10 cellular contexts compared by ENCODE assay signal in genomic region chr12:30794591-30795409, GRCh38. TPM values are rescaled to one million over a fixed set of nuclear protein-coding genes. Genes with fewer than 3 reads are reported as not detected.
DNase-seq lines count a peak whose midpoint lies in the region; ATAC-seq, FAIRE-seq and TF ChIP-seq lines count a peak whose summit lies in the region.
"Had no signal": no experiment of that assay in that cellular context is flagged by ENCODE, and none has a peak within 500 bp of the region (broad histone marks: within the 10 kb centered on the region; RNA-seq: fewer than 3 reads in every experiment).

No MANE protein-coding gene starts in this region.

- BruUV-seq in endothelial cell of umbilical vein (replicated peaks; lab: Mats Ljungman, UMichigan) = no TSS peak

- CTCF ChIA-PET in SK-N-SH (lab: Yijun Ruan, JAX) = interaction anchor here (0.6 kb wide), 1 partner anchor 13 kb away, joined by 3 read pairs; no protein-coding TSS in a partner anchor
- CTCF ChIA-PET in endothelial cell of umbilical vein (lab: Charles Lee) = interaction anchor here (1.5 to 3.3 kb wide), 4 partner anchors 23 to 337 kb away, joined by 3 to 55 read pairs (median 6); partner anchors contain the start of genes CAPRIN2 and IPO8

- no peaks in the 10 kb centered on the region for H3K9me1 ChIP-seq in endothelial cell of umbilical vein (replicated peaks; ENCODE audit: control insufficient read depth, extremely low read depth, insufficient read depth, low read length)

- TF ChIP-seq CTCF in SK-N-SH (IDR thresholded peaks at IDR 0.05) = no peak
- TF ChIP-seq CTCF in endothelial cell of umbilical vein (IDR thresholded peaks at IDR 0.05; ENCODE audit: extremely low read depth in 1 of 2, insufficient read depth in 1 of 2, low read depth in 1 of 2, low read length in 2 of 2) = no peak
- no peak for TF ChIP-seq CTCF in nephron (IDR thresholded peaks at IDR 0.05; ENCODE audit: unreplicated experiment in 3 of 3)
- no peak for TF ChIP-seq CTCF in transverse colon (IDR thresholded peaks at IDR 0.05)

- peak; percentile 63 for TF ChIP-seq POLR2A in endothelial cell of umbilical vein (IDR thresholded peaks at IDR 0.05; ENCODE audit: low read depth, low read length)
- TF ChIP-seq POLR2A in transverse colon (IDR thresholded peaks at IDR 0.05) = no peak

- H3K27ac ChIP-seq in SK-N-SH (ENCODE audit: low read depth in 2 of 2, low read length in 1 of 2) = peak overlapping the region; percentile 56 to 98; a peak in 3 of 4 replicates
- H3K27ac ChIP-seq in endothelial cell of umbilical vein (ENCODE audit: insufficient read depth, low read depth, low read length) = peak overlapping the region; percentile 97
- H3K27ac ChIP-seq in transverse colon = no peak overlapping the region
- H3K27ac ChIP-seq: BLaER1 had no signal

- H3K27me3 ChIP-seq in SK-N-SH (ENCODE audit: insufficient read depth) (no peaks in the 10 kb centered on the region), endothelial cell of umbilical vein (ENCODE audit: control insufficient read depth in 2 of 2, insufficient read depth in 2 of 2, low read length in 2 of 2) (no peaks in the 10 kb centered on the region), transverse colon (peaks cover 44% of the 10 kb centered on the region)

- peak overlapping the region; percentile 94 for H3K9ac ChIP-seq in SK-N-SH
- peak overlapping the region; percentile 79 for H3K9ac ChIP-seq in endothelial cell of umbilical vein (replicated peaks; ENCODE audit: extremely low read depth, insufficient read depth, low read length)
- H3K9ac ChIP-seq: BLaER1 had no signal

- peaks cover 0 to 13% of the 10 kb centered on the region in 2 experiments for H3K36me3 ChIP-seq in SK-N-SH (replicated peaks in 1 of 2; ENCODE audit: control insufficient read depth in 1 of 2, insufficient read depth in 2 of 2, low read length in 1 of 2)
- H3K36me3 ChIP-seq in endothelial cell of umbilical vein (ENCODE audit: control insufficient read depth in 2 of 2, extremely low read depth in 1 of 2, insufficient read depth in 2 of 2, low read length in 2 of 2) = no peaks in the 10 kb centered on the region
- no peaks in the 10 kb centered on the region for H3K36me3 ChIP-seq in transverse colon
- H3K36me3 ChIP-seq: BLaER1 had no signal

- H3K9me2 ChIP-seq in SK-N-SH = no peaks in the 10 kb centered on the region

- no peak for DNase-seq in activated CD4-positive, CD25-positive, alpha-beta regulatory T cell treated with anti-CD3 and anti-CD28 coated beads, Interleukin-2, amount 50 U/mL, for 72 hours
- DNase-seq in SK-N-SH (no peak), endothelial cell of umbilical vein (ENCODE audit: low read depth, low spot score) (peak; percentile 93), transverse colon (no peak)
- no peak for DNase-seq in activated effector memory CD4-positive, alpha-beta T cell treated with Interleukin-2 at 50 U/mL for 16 hours
- DNase-seq: activated B cell treated with CpG ODN at 0.5 μM for 24 hours had no signal

- H3K9me3 ChIP-seq in SK-N-SH (no peaks in the 10 kb centered on the region), endothelial cell of umbilical vein (replicated peaks; ENCODE audit: control insufficient read depth, insufficient read depth, low read length) (no peaks in the 10 kb centered on the region), transverse colon (no peaks in the 10 kb centered on the region)

- peaks cover 11% of the 10 kb centered on the region for H3K4me1 Mint-ChIP-seq in nephron

- H3K9me3 Mint-ChIP-seq in nephron = no peaks in the 10 kb centered on the region
- H3K9me3 Mint-ChIP-seq: activated B cell treated with CpG ODN at 0.5 μM for 24 hours had no signal

- peak overlapping the region; percentile 72 to 90 (median 78) for H3K4me3 Mint-ChIP-seq in nephron

- dilution Hi-C loops in endothelial cell of umbilical vein (cut with MboI; ENCODE audit: extremely low pct_ligation_motif_present, low sequenced_read_pairs) = no loop called here

- in situ Hi-C loops in transverse colon (cut with MboI; ENCODE audit: low pct_ligation_motif_present in 1 of 4, low pct_unique_long_range_greater_than_20kb in 1 of 4, low sequenced_read_pairs in 3 of 4) = no loop called here

- peak; percentile 37 to 49 for ATAC-seq in activated CD4-positive, CD25-positive, alpha-beta regulatory T cell treated with anti-CD3 and anti-CD28 coated beads, Interleukin-2, amount 50 U/mL, for 24 hours
- no peak for ATAC-seq in HG02970 (IDR thresholded peaks at IDR 0.05; ENCODE audit: low FRiP score, unreplicated experiment)

- intact Hi-C loops in endothelial cell of umbilical vein (cut with micrococcal nuclease) = loop anchor here (1.0 to 10.0 kb wide), 7 partner anchors 40 to 1560 kb away; partner anchors contain the start of genes CAPRIN2 and IPO8
- intact Hi-C loops in transverse colon (cut with DNase I; ENCODE audit: low total_unique reads) = no loop called here

- no peak for TF ChIP-seq EP300 in SK-N-SH (IDR thresholded peaks at IDR 0.05; ENCODE audit: borderline replicate concordance in 1 of 2, low read depth in 1 of 2, low read length in 1 of 2)
- TF ChIP-seq EP300 in transverse colon (IDR thresholded peaks at IDR 0.05; ENCODE audit: low read depth) = no peak

- POLR2A ChIA-PET in SK-N-SH (lab: Yijun Ruan, JAX) = no interaction called here
- POLR2A ChIA-PET in endothelial cell of umbilical vein (lab: Charles Lee) = interaction anchor here (0.5 to 1.9 kb wide), 2 partner anchors 41 to 531 kb away, joined by 4 to 22 read pairs; partner anchors contain the start of genes CAPRIN2 and SINHCAF

- H3K79me2 ChIP-seq in SK-N-SH (ENCODE audit: insufficient read depth) (peaks cover 13% of the 10 kb centered on the region), endothelial cell of umbilical vein (ENCODE audit: control insufficient read depth, insufficient read depth, low read length) (peaks cover 2% of the 10 kb centered on the region)

- H3K4me2 ChIP-seq in SK-N-SH (peak overlapping the region; percentile 98), endothelial cell of umbilical vein (ENCODE audit: insufficient read depth, low read length) (peak overlapping the region; percentile 71)

- FAIRE-seq in endothelial cell of umbilical vein (lab: Jason Lieb, UNC) = peak; percentile 95

- H4K20me1 ChIP-seq in SK-N-SH (ENCODE audit: insufficient read depth) (no peaks in the 10 kb centered on the region), endothelial cell of umbilical vein (replicated peaks; ENCODE audit: control insufficient read depth, extremely low read depth, insufficient read depth, low read length) (no peaks in the 10 kb centered on the region)

- H2AFZ ChIP-seq in SK-N-SH (ENCODE audit: low read depth) (peak overlapping the region; percentile 73), endothelial cell of umbilical vein (ENCODE audit: low read depth, low read length) (no peak overlapping the region)

- H3K27ac Mint-ChIP-seq in nephron = peak overlapping the region in 1 of 3 experiments; percentile 68
- H3K27ac Mint-ChIP-seq: activated B cell treated with CpG ODN at 0.5 μM for 24 hours had no signal

- H3K4me3 ChIP-seq in SK-N-SH (ENCODE audit: low read depth in 2 of 2, low read length in 1 of 2) (peak overlapping the region in 1 of 2 experiments; percentile 76; a peak in 2 of 4 replicates), endothelial cell of umbilical vein (replicated peaks in 1 of 3; ENCODE audit: insufficient read depth in 1 of 3, low read depth in 1 of 3, low read length in 3 of 3) (peak overlapping the region in 1 of 3 experiments; percentile 25), transverse colon (no peak overlapping the region)

- no peak for TF ChIP-seq RAD21 in SK-N-SH (IDR thresholded peaks at IDR 0.05; ENCODE audit: low read length)

- H3K27me3 Mint-ChIP-seq in nephron (ENCODE audit: low read depth) = peaks cover 26% of the 10 kb centered on the region

- peaks cover 44% of the 10 kb centered on the region for H3F3A ChIP-seq in SK-N-SH (replicated peaks; ENCODE audit: insufficient read depth)

- no peaks in the 10 kb centered on the region for H3K36me3 Mint-ChIP-seq in nephron (ENCODE audit: low read depth)

- H3K4me1 ChIP-seq in SK-N-SH (ENCODE audit: control insufficient read depth in 1 of 2, insufficient read depth in 2 of 2, low read depth in 1 of 2, low read length in 1 of 2) (peaks cover 9 to 43% of the 10 kb centered on the region in 2 experiments; a peak in 3 of 4 replicates), endothelial cell of umbilical vein (ENCODE audit: control insufficient read depth, extremely low read depth, insufficient read depth, low read length) (peaks cover 39% of the 10 kb centered on the region), transverse colon (peaks cover 0 to 16% (median 12%) of the 10 kb centered on the region in 4 donors)

- 34% methylated on average over 13 of the region's 13 CpGs for WGBS in SK-N-SH (ENCODE audit: low lambda C conversion rate)
- WGBS in transverse colon (ENCODE audit: low coverage in 1 of 2), 2 donors = 78 to 83% methylated on average over 8 to 13 of the region's 13 CpGs

TF ChIP-seq in SK-N-SH, 30 proteins besides CTCF, POLR2A, EP300 and RAD21 (continues in another document):
- TF ChIP-seq CHD2 (IDR thresholded peaks at IDR 0.05; ENCODE audit: low read length, partially characterized antibody) (no peak), NFIC (IDR thresholded peaks at IDR 0.05; ENCODE audit: borderline replicate concordance) (0 out of 2 replicates have a peak, but pooled peaks have one; percentile 15), RCOR1 (IDR thresholded peaks at IDR 0.05; ENCODE audit: low read length) (no peak), FOSL2 (IDR thresholded peaks at IDR 0.05; ENCODE audit: borderline replicate concordance, low read depth) (peak; percentile 77)

TF ChIP-seq in endothelial cell of umbilical vein, 7 proteins besides CTCF, POLR2A, EP300 and RAD21 (continues in another document):
- no peak for TF ChIP-seq EZH2 (IDR thresholded peaks at IDR 0.05; ENCODE audit: borderline replicate concordance, low read depth, low read length, severe bottlenecking)
- peak; percentile 90 for TF ChIP-seq GATA2 (IDR thresholded peaks at IDR 0.05; ENCODE audit: insufficient read depth, insufficient read length, low read depth, low read length)
- peak; percentile 58 for TF ChIP-seq POLR2AphosphoS5 (IDR thresholded peaks at IDR 0.05; ENCODE audit: insufficient read depth, low read depth, low read length)
- peak; percentile 72 for TF ChIP-seq JUN (IDR thresholded peaks at IDR 0.05; ENCODE audit: borderline replicate concordance, insufficient read depth, insufficient read length, low read depth)

RNA-seq across cellular contexts. Expression of gene CAPRIN2, which starts 40.0 kb away (rescaled TPM):
- polyA plus RNA-seq in SK-N-SH (2012; rRNA removed) (21.4 and 29.1 TPM in 2 replicates), endothelial cell of umbilical vein (11.3 and 13.5 TPM in 2 replicates)
- 11.9 and 12.2 TPM in 2 replicates for polyA plus RNA-seq in SK-N-SH (2012; cell fraction: cytosol; rRNA removed)
- 71.2 and 143 TPM in 2 replicates for polyA plus RNA-seq in SK-N-SH (2012; cell fraction: nucleus; rRNA removed)
- total RNA-seq in endothelial cell of umbilical vein (25.0 and 29.9 TPM in 2 replicates), transverse colon (100 to 1,000 TPM in 1 of 4 donors, 10 to 100 TPM in 3; 24.7 to 322 (median 42.5) TPM)
- 8.0 and 9.2 TPM in 2 replicates for polyA plus RNA-seq in endothelial cell of umbilical vein (2011; cell fraction: cytosol; rRNA removed)
- polyA plus RNA-seq in endothelial cell of umbilical vein (2011; cell fraction: nucleus; rRNA removed) = 95.4 and 104 TPM in 2 replicates
- polyA plus RNA-seq in endothelial cell of umbilical vein (2012) = 24.2 and 25.2 TPM in 2 replicates
- 13.4 and 19.5 TPM in 2 replicates for polyA minus RNA-seq in endothelial cell of umbilical vein
- 7.1 TPM for polyA minus RNA-seq in endothelial cell of umbilical vein (2011; cell fraction: cytosol; rRNA and poly(A)+ RNA removed)
- 31.7 and 44.6 TPM in 2 replicates for polyA minus RNA-seq in endothelial cell of umbilical vein (2011; cell fraction: nucleus; rRNA and poly(A)+ RNA removed)

Comparison
In these comparisons a context has a peak if more than half of its experiments do, and no peak if none do; other contexts are left out.
1. H3K27ac ChIP-seq: peak in SK-N-SH (2 of 2) and endothelial cell of umbilical vein (single experiment); none in transverse colon (0 of 4).